In genomic region chrX:14029425-14030247, GRCh38 we compare ENCODE assay signal across 1 cellular context.
TF ChIP-seq lines count a peak whose summit lies in the region.

GEMIN8 (minus strand) TSS chrX:14029892; CDS start chrX:14021478, 8,414 bp downstream.

TF ChIP-seq in K562, 482 proteins besides CTCF, POLR2A, EP300 and RAD21 (continued from another document and continues in another):
- peak; percentile 76 for TF ChIP-seq E2F8 (IDR thresholded peaks at IDR 0.05; ENCODE audit: low read depth, partially characterized antibody)
- no peak for TF ChIP-seq KLF13 (tag; IDR thresholded peaks at IDR 0.05; ENCODE audit: borderline replicate concordance, low read depth)
- TF ChIP-seq CBFB (CRISPR knock-in tag; IDR thresholded peaks at IDR 0.05) = no peak
- TF ChIP-seq ZNF445 (CRISPR knock-in tag; IDR thresholded peaks at IDR 0.05; ENCODE audit: low read depth) = no peak
- no peak for TF ChIP-seq NR1H2 (CRISPR knock-in tag; IDR thresholded peaks at IDR 0.05)
- TF ChIP-seq SIN3A (IDR thresholded peaks at IDR 0.05; ENCODE audit: borderline replicate concordance in 2 of 2, control insufficient read depth in 1 of 2, low read depth in 2 of 2, low read length in 2 of 2) = peak; percentile 87 to 93; a peak in 2 of 4 replicates
- TF ChIP-seq MAFK (IDR thresholded peaks at IDR 0.05; ENCODE audit: low read length) = no peak
- no peak for TF ChIP-seq CHCHD3 (CRISPR knock-in tag; IDR thresholded peaks at IDR 0.05)
- TF ChIP-seq SREBF2 (CRISPR knock-in tag; IDR thresholded peaks at IDR 0.05) = no peak
- peak; percentile 20; the same call in 1 of the 2 replicates for TF ChIP-seq SOX6 (IDR thresholded peaks at IDR 0.05)
- TF ChIP-seq ILK (tag; IDR thresholded peaks at IDR 0.05; ENCODE audit: borderline replicate concordance, low read depth) = no peak
- TF ChIP-seq NR2F6 (CRISPR knock-in tag; IDR thresholded peaks at IDR 0.05) = no peak
- no peak for TF ChIP-seq SREBF1 (IDR thresholded peaks at IDR 0.05; ENCODE audit: borderline replicate concordance, low read depth, low read length)
- no peak for TF ChIP-seq GTF3C2 (IDR thresholded peaks at IDR 0.05; ENCODE audit: borderline replicate concordance, extremely low read depth, insufficient read length)
- no peak for TF ChIP-seq E4F1 (CRISPR knock-in tag; IDR thresholded peaks at IDR 0.05; ENCODE audit: borderline replicate concordance)
- TF ChIP-seq TCFL5 (CRISPR knock-in tag; conservative IDR thresholded peaks at IDR 0.05) = no peak
- no peak for TF ChIP-seq ZNF23 (CRISPR knock-in tag; IDR thresholded peaks at IDR 0.05)
- peak; percentile 81 for TF ChIP-seq GMEB1 (CRISPR knock-in tag; IDR thresholded peaks at IDR 0.05)
- no peak for TF ChIP-seq ZNF407 (IDR thresholded peaks at IDR 0.05; ENCODE audit: low read depth)
- TF ChIP-seq ZBTB1 (CRISPR knock-in tag; IDR thresholded peaks at IDR 0.05; ENCODE audit: borderline replicate concordance, low read depth) = peak; percentile 40; the same call in 1 of the 2 replicates
- TF ChIP-seq TARDBP (IDR thresholded peaks at IDR 0.05) = no peak
- TF ChIP-seq ZNF318 (IDR thresholded peaks at IDR 0.05; ENCODE audit: borderline replicate concordance in 1 of 2, low read depth in 1 of 2) = no peak
- no peak for TF ChIP-seq MIER1 (IDR thresholded peaks at IDR 0.05; ENCODE audit: low read depth)
- TF ChIP-seq ZBED1 (IDR thresholded peaks at IDR 0.05) = peak; percentile 48; the same call in 1 of the 2 replicates
- no peak for TF ChIP-seq BCOR (IDR thresholded peaks at IDR 0.05)
- TF ChIP-seq ZFPM2 (CRISPR knock-in tag; IDR thresholded peaks at IDR 0.05) = no peak
- no peak for TF ChIP-seq ZNF217 (CRISPR knock-in tag; IDR thresholded peaks at IDR 0.05)
- 0 out of 2 replicates have a peak, but pooled peaks have one; percentile 36 for TF ChIP-seq ZNF316 (IDR thresholded peaks at IDR 0.05)
- peak; percentile 80 for TF ChIP-seq ARID1B (IDR thresholded peaks at IDR 0.05)
- no peak for TF ChIP-seq GABPB2 (CRISPR knock-in tag; conservative IDR thresholded peaks at IDR 0.05)
